Comparison of ENCODE assay signal across 9 cellular contexts in genomic region chr1:237124856-237125462, GRCh38.
DNase-seq lines count a peak whose midpoint lies in the region; TF ChIP-seq lines count a peak whose summit lies in the region.
"Had no signal": no experiment of that assay in that cellular context is flagged by ENCODE, and none has a peak within 500 bp of the region (broad histone marks: within the 10 kb centered on the region; RNA-seq: fewer than 3 reads in every experiment).

No MANE protein-coding gene starts in this region.

- H3K9ac ChIP-seq in Karpas-422 (ENCODE audit: low read length) (no peak overlapping the region), neural progenitor cell (no peak overlapping the region)

- no peaks in the 10 kb centered on the region for H3K36me3 Mint-ChIP-seq in neural progenitor cell

- H3K4me3 ChIP-seq in Karpas-422 (ENCODE audit: low read length) (no peak overlapping the region), ascending aorta (no peak overlapping the region), neural progenitor cell (no peak overlapping the region)

- H3K27ac Mint-ChIP-seq in neural progenitor cell, result no peak overlapping the region

- TF ChIP-seq CTCF in ascending aorta (IDR thresholded peaks at IDR 0.05), result peak in 2 of 3 experiments; percentile 13 to 33
- TF ChIP-seq CTCF in neural progenitor cell (IDR thresholded peaks at IDR 0.05), result peak; percentile 60

- H3K36me3 ChIP-seq in Karpas-422 (ENCODE audit: insufficient read depth, low read length) (no peaks in the 10 kb centered on the region), ascending aorta (no peaks in the 10 kb centered on the region), neural progenitor cell (no peaks in the 10 kb centered on the region)

- no peaks in the 10 kb centered on the region for H3K9me2 ChIP-seq in Karpas-422 (replicated peaks; ENCODE audit: insufficient read depth, low read length)

- no peaks in the 10 kb centered on the region for H3K27me3 Mint-ChIP-seq in neural progenitor cell (ENCODE audit: insufficient read depth, low read depth)

- H3K27me3 ChIP-seq in Karpas-422 (ENCODE audit: low read length) (no peaks in the 10 kb centered on the region), ascending aorta (no peaks in the 10 kb centered on the region), neural progenitor cell (no peaks in the 10 kb centered on the region)

- H3K9me3 ChIP-seq in Karpas-422 (ENCODE audit: low read length) (no peaks in the 10 kb centered on the region; the same call in 1 of the 2 replicates), ascending aorta (no peaks in the 10 kb centered on the region), neural progenitor cell (ENCODE audit: low read depth) (no peaks in the 10 kb centered on the region)

- H3K27ac ChIP-seq in Karpas-422 (ENCODE audit: low read length), result no peak overlapping the region
- no peak overlapping the region for H3K27ac ChIP-seq in ascending aorta
- H3K27ac ChIP-seq in neural progenitor cell, result no peak overlapping the region
- no peak overlapping the region for H3K27ac ChIP-seq in caudate nucleus (ENCODE audit: low read depth, low read length)

- H3K79me2 ChIP-seq in Karpas-422 (ENCODE audit: low read length), result no peaks in the 10 kb centered on the region
- H3K79me2 ChIP-seq in neural progenitor cell (ENCODE audit: low read depth), result no peaks in the 10 kb centered on the region

- no peaks in the 10 kb centered on the region for H3K4me1 Mint-ChIP-seq in neural progenitor cell

- H3F3A ChIP-seq in neural progenitor cell (ENCODE audit: low read depth), result no peaks in the 10 kb centered on the region

- intact Hi-C loops in ascending aorta (cut with DNase I), result no loop called here

- DNase-seq in DMS79 treated with DMSO at 0.1 percent for 48 hours (lab: John Stamatoyannopoulos, UW) (peak; percentile 1), DMS79 (lab: John Stamatoyannopoulos, UW) (no peak), Karpas-422 (peak; percentile 74), ascending aorta (ENCODE audit: low spot score in 2 of 2) (no peak), neural progenitor cell (ENCODE audit: low spot score) (peak; percentile 32), AG20443 (ENCODE audit: low spot score) (no peak), SHP77 treated with DMSO at 0.1 percent for 48 hours (lab: John Stamatoyannopoulos, UW) (no peak), caudate nucleus (lab: John Stamatoyannopoulos, UW) (no peak)
- DNase-seq: NCI-H1417 treated with DMSO at 0.1 percent for 48 hours had no signal

- H3K4me1 ChIP-seq in Karpas-422 (ENCODE audit: low read length) (no peaks in the 10 kb centered on the region), ascending aorta (no peaks in the 10 kb centered on the region), neural progenitor cell (no peaks in the 10 kb centered on the region)

- H3K9me3 Mint-ChIP-seq in neural progenitor cell, result peaks cover 18% of the 10 kb centered on the region

- H3K4me2 ChIP-seq in Karpas-422 (ENCODE audit: low read depth, low read length, poor library complexity, severe bottlenecking), result no peak overlapping the region
- H3K4me2 ChIP-seq in neural progenitor cell, result no peak overlapping the region

- no peak overlapping the region for H3K4me3 Mint-ChIP-seq in neural progenitor cell

- H4K20me1 ChIP-seq in Karpas-422 (ENCODE audit: insufficient read depth, low read depth, low read length) (no peaks in the 10 kb centered on the region), neural progenitor cell (ENCODE audit: low read depth) (no peaks in the 10 kb centered on the region)

- no peak overlapping the region for H2AFZ ChIP-seq in Karpas-422 (ENCODE audit: low read length)
- no peak overlapping the region for H2AFZ ChIP-seq in neural progenitor cell (replicated peaks)

Comparison
In these comparisons a context has a peak if more than half of its experiments do, and no peak if none do; other contexts are left out.
1. DNase-seq: peak in DMS79 treated with DMSO at 0.1 percent for 48 hours (single experiment), Karpas-422 (single experiment) and neural progenitor cell (single experiment); none in DMS79 (single experiment), ascending aorta (0 of 2), AG20443 (single experiment), SHP77 treated with DMSO at 0.1 percent for 48 hours (single experiment) and caudate nucleus (0 of 61).